In the genomic region with DNA sequence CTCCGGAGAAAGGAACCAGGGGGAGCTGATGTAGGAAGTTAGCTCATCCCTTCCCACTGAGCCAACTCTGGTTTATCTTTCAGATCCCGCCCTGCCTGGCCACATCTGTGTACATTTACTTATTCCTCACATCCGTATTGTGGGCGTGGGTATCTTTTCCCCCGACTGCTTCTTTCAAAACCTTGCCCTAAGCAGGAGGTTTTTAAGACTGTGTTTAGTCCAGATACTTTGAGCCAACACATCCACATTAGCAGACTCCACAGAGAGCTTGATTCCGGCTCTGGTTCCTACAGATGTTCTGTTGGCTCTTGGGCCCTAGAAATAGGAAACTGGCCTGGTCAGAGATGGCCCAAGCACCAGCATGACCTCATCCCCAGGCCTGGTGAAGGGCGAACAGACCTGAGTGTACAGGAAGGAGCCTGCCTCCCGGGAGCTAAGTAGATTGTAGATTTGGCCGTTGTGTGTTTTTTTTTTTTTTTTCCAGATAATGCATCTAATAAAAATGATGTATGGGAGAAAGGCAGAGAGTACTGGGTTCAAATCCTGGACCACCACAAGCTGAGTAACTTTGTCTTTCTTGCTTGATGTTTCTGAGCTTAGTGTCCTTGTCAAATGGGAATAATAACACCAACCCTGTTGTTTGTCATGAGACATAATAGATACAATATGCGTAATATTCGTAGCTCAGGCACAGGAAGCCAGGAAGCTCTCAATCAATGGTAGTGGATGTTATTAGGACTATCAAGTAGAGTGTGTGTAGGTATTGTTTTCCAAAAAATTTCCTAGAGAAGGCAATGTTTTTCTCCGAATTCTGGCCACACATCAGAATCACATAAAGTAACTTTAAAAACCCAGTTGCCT, we compare ENCODE assay signal across 12 cellular contexts.
DNase-seq lines count a peak whose midpoint lies in the region; ATAC-seq and TF ChIP-seq lines count a peak whose summit lies in the region.
"Had no signal": no experiment of that assay in that cellular context is flagged by ENCODE, and none has a peak within 500 bp of the region (broad histone marks: within the 10 kb centered on the region; RNA-seq: fewer than 3 reads in every experiment).

No MANE protein-coding gene starts in this region.

- no peak for TF ChIP-seq POLR2A in gastrocnemius medialis (IDR thresholded peaks at IDR 0.05)

- DNase-seq in EH (ENCODE audit: low read depth): peak; percentile 67
- DNase-seq in amniotic epithelial cell (ENCODE audit: low read depth): peak; percentile 58
- DNase-seq in left ventricle myocardium superior: peak; percentile 73
- DNase-seq in gastrocnemius medialis: peak; percentile 40 to 56
- no peak for DNase-seq in stimulated activated CD4-positive, alpha-beta T cell treated with anti-CD3 and anti-CD28 coated beads, Interleukin-4, amount 100 ng/mL, for 4 hours
- DNase-seq in GF-D8 (lab: John Stamatoyannopoulos, UW): no peak
- no peak for DNase-seq in D341Med (ENCODE audit: low spot score)
- no peak for DNase-seq in activated naive CD4-positive, alpha-beta T cell treated with anti-CD3 and anti-CD28 coated beads for 36 hours
- DNase-seq: activated CD8-positive, alpha-beta T cell treated with anti-CD3 and anti-CD28 coated beads, Interleukin-2, amount 10 ng/mL, durations not matched to agents 7 days and 5 days; CD8-positive, alpha-beta T cell; stimulated activated naive CD4-positive, alpha-beta T cell had no signal

- H3K36me3 ChIP-seq in gastrocnemius medialis: no peaks in the 10 kb centered on the region

- peaks cover 5% of the 10 kb centered on the region for H3K4me1 Mint-ChIP-seq in activated naive CD4-positive, alpha-beta T cell treated with anti-CD3 and anti-CD28 coated beads for 36 hours (ENCODE audit: low read depth)

- H3K27ac Mint-ChIP-seq in activated naive CD4-positive, alpha-beta T cell treated with anti-CD3 and anti-CD28 coated beads for 36 hours: no peak overlapping the region
- H3K27ac Mint-ChIP-seq: activated CD8-positive, alpha-beta T cell treated with anti-CD3 and anti-CD28 coated beads, Interleukin-2, amount 10 ng/mL, durations not matched to agents 7 days and 5 days; CD8-positive, alpha-beta T cell had no signal

- no peaks in the 10 kb centered on the region for H3K27me3 Mint-ChIP-seq in activated naive CD4-positive, alpha-beta T cell treated with anti-CD3 and anti-CD28 coated beads for 36 hours (ENCODE audit: low read depth)

- H3K4me1 ChIP-seq in gastrocnemius medialis: peaks cover 19 to 27% of the 10 kb centered on the region in 2 donors

- H3K27me3 ChIP-seq in gastrocnemius medialis: no peaks in the 10 kb centered on the region

- H3K36me3 Mint-ChIP-seq in activated naive CD4-positive, alpha-beta T cell treated with anti-CD3 and anti-CD28 coated beads for 36 hours (ENCODE audit: low read depth): peaks cover 4% of the 10 kb centered on the region

- no peak overlapping the region for H3K4me3 Mint-ChIP-seq in activated naive CD4-positive, alpha-beta T cell treated with anti-CD3 and anti-CD28 coated beads for 36 hours
- H3K4me3 Mint-ChIP-seq: activated CD8-positive, alpha-beta T cell treated with anti-CD3 and anti-CD28 coated beads, Interleukin-2, amount 10 ng/mL, durations not matched to agents 7 days and 5 days; CD8-positive, alpha-beta T cell had no signal

- H3K9me3 ChIP-seq in gastrocnemius medialis: no peaks in the 10 kb centered on the region

- ATAC-seq in left ventricle myocardium superior (peak; percentile 89), gastrocnemius medialis (peak; percentile 57 to 69)
- ATAC-seq: activated CD8-positive, alpha-beta T cell treated with anti-CD3 and anti-CD28 coated beads, Interleukin-2, amount 10 ng/mL, durations not matched to agents 7 days and 5 days; CD8-positive, alpha-beta T cell had no signal

- intact Hi-C loops in left ventricle myocardium superior (cut with micrococcal nuclease) (no loop called here), gastrocnemius medialis (cut with DNase I; ENCODE audit: low total_unique reads) (no loop called here)
- intact Hi-C loops in activated naive CD4-positive, alpha-beta T cell treated with anti-CD3 and anti-CD28 coated beads for 36 hours (cut with micrococcal nuclease): no loop called here

- H3K9me3 Mint-ChIP-seq in activated naive CD4-positive, alpha-beta T cell treated with anti-CD3 and anti-CD28 coated beads for 36 hours: peaks cover 12% of the 10 kb centered on the region

- peak overlapping the region; percentile 39 to 60 (median 58) for H3K27ac ChIP-seq in gastrocnemius medialis
- H3K27ac ChIP-seq: epithelial cell of prostate had no signal

- TF ChIP-seq CTCF in gastrocnemius medialis (IDR thresholded peaks at IDR 0.05 in 4 of 5, conservative IDR thresholded peaks at IDR 0.05 in 1 of 5): no peak

- CTCF ChIA-PET in activated naive CD4-positive, alpha-beta T cell treated with anti-CD3 and anti-CD28 coated beads for 36 hours (lab: Charles Lee): interaction anchor here (0.6 kb wide), 1 partner anchor 105 kb away, joined by 3 read pairs; no protein-coding TSS in a partner anchor

- in situ Hi-C loops in gastrocnemius medialis (cut with MboI; ENCODE audit: low sequenced_read_pairs in 4 of 4): no loop called here

- no peak overlapping the region for H3K4me3 ChIP-seq in gastrocnemius medialis

Comparison
In these comparisons a context has a peak if more than half of its experiments do, and no peak if none do; other contexts are left out.
1. DNase-seq: peak in EH (single experiment), amniotic epithelial cell (single experiment), left ventricle myocardium superior (single experiment) and gastrocnemius medialis (2 of 2); none in stimulated activated CD4-positive, alpha-beta T cell treated with anti-CD3 and anti-CD28 coated beads, Interleukin-4, amount 100 ng/mL, for 4 hours (0 of 2), GF-D8 (single experiment), D341Med (single experiment) and activated naive CD4-positive, alpha-beta T cell treated with anti-CD3 and anti-CD28 coated beads for 36 hours (single experiment).